4 cellular contexts compared by ENCODE assay signal in genomic region chr2:126809357-126809756, GRCh38.
TF ChIP-seq lines count a peak whose summit lies in the region.

No MANE protein-coding gene starts in this region.

TF ChIP-seq in A549, 52 proteins besides CTCF, POLR2A, EP300 and RAD21:
- no peak for TF ChIP-seq MAZ (IDR thresholded peaks at IDR 0.05; ENCODE audit: borderline replicate concordance, low read depth, low read length)
- TF ChIP-seq JUN (IDR thresholded peaks at IDR 0.05): no peak
- peak; percentile 72; the same call in 1 of the 2 replicates for TF ChIP-seq REST (IDR thresholded peaks at IDR 0.05)

TF ChIP-seq in HCT116, 20 proteins besides CTCF, POLR2A, EP300 and RAD21:
- TF ChIP-seq, protein P1, sequence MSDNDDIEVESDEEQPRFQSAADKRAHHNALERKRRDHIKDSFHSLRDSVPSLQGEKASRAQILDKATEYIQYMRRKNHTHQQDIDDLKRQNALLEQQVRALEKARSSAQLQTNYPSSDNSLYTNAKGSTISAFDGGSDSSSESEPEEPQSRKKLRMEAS (IDR thresholded peaks at IDR 0.05): no peak
- peak; percentile 22 for TF ChIP-seq REST (IDR thresholded peaks at IDR 0.05; ENCODE audit: low read depth)

TF ChIP-seq in WTC11, 78 proteins besides CTCF, POLR2A, EP300 and RAD21:
- TF ChIP-seq, protein P2, sequence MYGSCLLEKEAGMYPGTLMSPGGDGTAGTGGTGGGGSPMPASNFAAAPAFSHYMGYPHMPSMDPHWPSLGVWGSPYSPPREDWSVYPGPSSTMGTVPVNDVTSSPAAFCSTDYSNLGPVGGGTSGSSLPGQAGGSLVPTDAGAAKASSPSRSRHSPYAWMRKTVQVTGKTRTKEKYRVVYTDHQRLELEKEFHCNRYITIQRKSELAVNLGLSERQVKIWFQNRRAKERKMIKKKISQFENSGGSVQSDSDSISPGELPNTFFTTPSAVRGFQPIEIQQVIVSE (CRISPR knock-in tag; IDR thresholded peaks at IDR 0.05; ENCODE audit: borderline replicate concordance): no peak
- TF ChIP-seq AFF4 (CRISPR knock-in tag; IDR thresholded peaks at IDR 0.05; ENCODE audit: borderline replicate concordance): no peak
- no peak for TF ChIP-seq CBFB (CRISPR knock-in tag; IDR thresholded peaks at IDR 0.05; ENCODE audit: low read depth)
- no peak for TF ChIP-seq NFYB (CRISPR knock-in tag; conservative IDR thresholded peaks at IDR 0.05; ENCODE audit: low read depth)
- TF ChIP-seq RELA (CRISPR knock-in tag; IDR thresholded peaks at IDR 0.05; ENCODE audit: borderline replicate concordance): no peak
- no peak for TF ChIP-seq SMAD4 (CRISPR knock-in tag; IDR thresholded peaks at IDR 0.05)
- no peak for TF ChIP-seq TEAD1 (CRISPR knock-in tag; IDR thresholded peaks at IDR 0.05)
- TF ChIP-seq PRRX2 (CRISPR knock-in tag; IDR thresholded peaks at IDR 0.05): no peak
- TF ChIP-seq, protein P3, sequence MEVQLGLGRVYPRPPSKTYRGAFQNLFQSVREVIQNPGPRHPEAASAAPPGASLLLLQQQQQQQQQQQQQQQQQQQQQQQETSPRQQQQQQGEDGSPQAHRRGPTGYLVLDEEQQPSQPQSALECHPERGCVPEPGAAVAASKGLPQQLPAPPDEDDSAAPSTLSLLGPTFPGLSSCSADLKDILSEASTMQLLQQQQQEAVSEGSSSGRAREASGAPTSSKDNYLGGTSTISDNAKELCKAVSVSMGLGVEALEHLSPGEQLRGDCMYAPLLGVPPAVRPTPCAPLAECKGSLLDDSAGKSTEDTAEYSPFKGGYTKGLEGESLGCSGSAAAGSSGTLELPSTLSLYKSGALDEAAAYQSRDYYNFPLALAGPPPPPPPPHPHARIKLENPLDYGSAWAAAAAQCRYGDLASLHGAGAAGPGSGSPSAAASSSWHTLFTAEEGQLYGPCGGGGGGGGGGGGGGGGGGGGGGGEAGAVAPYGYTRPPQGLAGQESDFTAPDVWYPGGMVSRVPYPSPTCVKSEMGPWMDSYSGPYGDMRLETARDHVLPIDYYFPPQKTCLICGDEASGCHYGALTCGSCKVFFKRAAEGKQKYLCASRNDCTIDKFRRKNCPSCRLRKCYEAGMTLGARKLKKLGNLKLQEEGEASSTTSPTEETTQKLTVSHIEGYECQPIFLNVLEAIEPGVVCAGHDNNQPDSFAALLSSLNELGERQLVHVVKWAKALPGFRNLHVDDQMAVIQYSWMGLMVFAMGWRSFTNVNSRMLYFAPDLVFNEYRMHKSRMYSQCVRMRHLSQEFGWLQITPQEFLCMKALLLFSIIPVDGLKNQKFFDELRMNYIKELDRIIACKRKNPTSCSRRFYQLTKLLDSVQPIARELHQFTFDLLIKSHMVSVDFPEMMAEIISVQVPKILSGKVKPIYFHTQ (CRISPR knock-in tag; IDR thresholded peaks at IDR 0.05): no peak
TF ChIP-seq in WTC11: peak in this region for 0.

TF ChIP-seq in liver, 16 proteins besides CTCF, POLR2A, EP300 and RAD21:
- no peak for TF ChIP-seq GABPA (IDR thresholded peaks at IDR 0.05 in 1 of 2, conservative IDR thresholded peaks at IDR 0.05 in 1 of 2)
- TF ChIP-seq REST (IDR thresholded peaks at IDR 0.05): peak; percentile 82
